ENCODE assay signal across 10 cellular contexts in the genomic region with DNA sequence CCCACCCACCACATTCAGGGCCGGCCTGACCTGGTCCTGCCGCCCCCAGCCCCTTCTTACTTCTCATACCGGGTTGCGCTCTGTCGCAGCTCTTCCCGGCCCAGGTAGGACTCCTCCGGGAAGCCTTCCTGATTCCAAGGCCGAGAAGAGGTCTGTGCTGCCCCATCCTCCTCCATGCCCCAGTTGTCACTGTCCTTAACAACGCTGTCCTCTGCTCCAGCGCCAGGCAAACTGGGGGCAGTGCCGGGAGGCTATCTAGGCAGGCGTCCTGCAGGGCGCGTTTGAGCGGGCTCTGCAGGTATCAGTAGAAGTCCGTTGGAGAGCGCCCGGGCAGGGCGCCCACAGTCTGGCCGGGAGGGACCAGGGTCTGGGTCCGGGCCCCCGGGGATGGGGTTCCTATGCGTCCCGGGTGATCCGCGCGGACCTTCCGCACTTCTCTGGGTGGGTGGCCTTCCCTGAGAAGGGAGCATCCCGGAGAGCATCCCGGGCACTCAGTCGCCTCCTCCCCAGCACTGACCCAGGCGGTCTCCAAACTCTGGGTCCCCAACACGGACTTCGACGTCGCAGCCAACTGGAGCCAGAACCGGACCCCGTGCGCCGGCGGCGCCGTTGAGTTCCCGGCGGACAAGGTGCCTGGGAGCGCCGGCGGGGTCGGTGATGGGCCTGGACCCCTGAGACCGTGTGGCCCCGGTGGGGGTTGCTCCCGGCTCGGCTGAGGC. TPM values are rescaled to one million over a fixed set of nuclear protein-coding genes. Genes with fewer than 3 reads are reported as not detected.
DNase-seq lines count a peak whose midpoint lies in the region; ATAC-seq and TF ChIP-seq lines count a peak whose summit lies in the region.
"Had no signal": no experiment of that assay in that cellular context is flagged by ENCODE, and none has a peak within 500 bp of the region (broad histone marks: within the 10 kb centered on the region; RNA-seq: fewer than 3 reads in every experiment).

No MANE protein-coding gene starts in this region.

- peak overlapping the region; percentile 55 for H3K4me3 Mint-ChIP-seq in CD8-positive, alpha-beta T cell
- peak overlapping the region in 2 of 4 donors; percentile 81 to 92 for H3K4me3 Mint-ChIP-seq in IgD-negative memory B cell

- POLR2A ChIA-PET in CD8-positive, alpha-beta T cell (lab: Charles Lee), result interaction anchor here (0.6 kb wide), 1 partner anchor 515 kb away, joined by 4 read pairs; no protein-coding TSS in a partner anchor

- no peaks in the 10 kb centered on the region for H3K9me3 ChIP-seq in CD8-positive, alpha-beta T cell (ENCODE audit: low read length)
- H3K9me3 ChIP-seq in osteoblast (ENCODE audit: low read depth, low read length), result peaks cover 2% of the 10 kb centered on the region

- H4K20me1 ChIP-seq in osteoblast (ENCODE audit: insufficient read depth, low read length), result no peaks in the 10 kb centered on the region

- no peak overlapping the region for H3K27ac Mint-ChIP-seq in CD8-positive, alpha-beta T cell
- H3K27ac Mint-ChIP-seq in IgD-negative memory B cell, result peak overlapping the region in 2 of 3 donors; percentile 68 to 73

- H3K36me3 Mint-ChIP-seq in CD8-positive, alpha-beta T cell, result no peaks in the 10 kb centered on the region
- peaks cover 1% of the 10 kb centered on the region for H3K36me3 Mint-ChIP-seq in IgD-negative memory B cell

- no peak for TF ChIP-seq CTCF in CD8-positive, alpha-beta T cell (IDR thresholded peaks at IDR 0.05)
- TF ChIP-seq CTCF in epithelial cell of esophagus (IDR thresholded peaks at IDR 0.05; ENCODE audit: insufficient read depth, low read depth, low read length, missing control alignments) (no peak), osteoblast (IDR thresholded peaks at IDR 0.05; ENCODE audit: extremely low read depth, low read depth, low read length) (no peak)

- H2AFZ ChIP-seq in osteoblast (ENCODE audit: low read length), result no peak overlapping the region

- intact Hi-C loops in CD8-positive, alpha-beta T cell (cut with DNase I, micrococcal nuclease), result no loop called here

- CTCF ChIA-PET in CD8-positive, alpha-beta T cell (lab: Charles Lee), result no interaction called here

- H3K9me3 Mint-ChIP-seq in CD8-positive, alpha-beta T cell, result no peaks in the 10 kb centered on the region
- no peaks in the 10 kb centered on the region for H3K9me3 Mint-ChIP-seq in IgD-negative memory B cell

- no peaks in the 10 kb centered on the region for H3K36me3 ChIP-seq in CD8-positive, alpha-beta T cell (ENCODE audit: insufficient read depth, low read length)
- no peaks in the 10 kb centered on the region for H3K36me3 ChIP-seq in osteoblast (ENCODE audit: insufficient read depth, low read length)

- H3K27me3 Mint-ChIP-seq in CD8-positive, alpha-beta T cell (ENCODE audit: low read depth), result peaks cover 11% of the 10 kb centered on the region
- H3K27me3 Mint-ChIP-seq in IgD-negative memory B cell, result peaks cover 3% of the 10 kb centered on the region

- H3K4me2 ChIP-seq in osteoblast (ENCODE audit: insufficient read depth, low read length), result peak overlapping the region; percentile 65

- H3K27ac ChIP-seq in CD8-positive, alpha-beta T cell (ENCODE audit: low read depth, low read length), result no peak overlapping the region
- no peak overlapping the region for H3K27ac ChIP-seq in osteoblast (ENCODE audit: low read depth, low read length)

- peaks cover 27% of the 10 kb centered on the region for H3K4me1 ChIP-seq in CD8-positive, alpha-beta T cell (ENCODE audit: insufficient read depth, low read length)
- H3K4me1 ChIP-seq in osteoblast (ENCODE audit: insufficient read depth, low read length), result no peaks in the 10 kb centered on the region

- peaks cover 15% of the 10 kb centered on the region for H3K4me1 Mint-ChIP-seq in CD8-positive, alpha-beta T cell (ENCODE audit: low read depth)
- H3K4me1 Mint-ChIP-seq in IgD-negative memory B cell, result peaks cover 4 to 8% (median 8%) of the 10 kb centered on the region in 3 donors

- peaks cover 5% of the 10 kb centered on the region for H3K27me3 ChIP-seq in CD8-positive, alpha-beta T cell (ENCODE audit: insufficient read depth, low read length)
- H3K27me3 ChIP-seq in osteoblast (ENCODE audit: insufficient read depth, low read length), result peaks cover 61% of the 10 kb centered on the region

- DNase-seq in CD8-positive, alpha-beta T cell, result peak in 1 of 7 experiments; percentile 13
- DNase-seq in epithelial cell of esophagus (ENCODE audit: low read depth) (no peak), osteoblast (ENCODE audit: insufficient read length, low spot score, missing footprints) (peak; percentile 77), AML-193 (lab: John Stamatoyannopoulos, UW) (no peak), NCI-H524 treated with DMSO at 0.1 percent for 48 hours (lab: John Stamatoyannopoulos, UW) (no peak)
- DNase-seq in NK-92 treated with Interleukin-12 subunit alpha and Interleukin-12 subunit beta, amount 100 ng/mL, for 24 hours (lab: John Stamatoyannopoulos, UW), result no peak
- DNase-seq: activated naive CD4-positive, alpha-beta T cell treated with anti-CD3 and anti-CD28 coated beads, Interleukin-2, amount 50 U/mL, for 16 hours; hippocampal formation had no signal

- H3K79me2 ChIP-seq in osteoblast (ENCODE audit: insufficient read depth, low read length), result no peaks in the 10 kb centered on the region

- no peak for ATAC-seq in CD8-positive, alpha-beta T cell
- no peak for ATAC-seq in GM18517 (IDR thresholded peaks at IDR 0.05; ENCODE audit: unreplicated experiment)

- H3K4me3 ChIP-seq in CD8-positive, alpha-beta T cell (ENCODE audit: low read depth, low read length), result no peak overlapping the region
- H3K4me3 ChIP-seq in epithelial cell of esophagus (ENCODE audit: low read length) (peak overlapping the region; percentile 21), osteoblast (ENCODE audit: insufficient read depth, low read length) (peak overlapping the region; percentile 43)

RNA-seq across cellular contexts. Expression of a gene that starts 0.9 kb away (rescaled TPM):
- total RNA-seq in CD8-positive, alpha-beta T cell, result 1 to 10 TPM; 4.0 to 4.3 TPM
- polyA plus RNA-seq in IgD-negative memory B cell, result 15.0 TPM
- under 0.01 and 0.29 TPM in 2 replicates for total RNA-seq in osteoblast
